In the genomic region with DNA sequence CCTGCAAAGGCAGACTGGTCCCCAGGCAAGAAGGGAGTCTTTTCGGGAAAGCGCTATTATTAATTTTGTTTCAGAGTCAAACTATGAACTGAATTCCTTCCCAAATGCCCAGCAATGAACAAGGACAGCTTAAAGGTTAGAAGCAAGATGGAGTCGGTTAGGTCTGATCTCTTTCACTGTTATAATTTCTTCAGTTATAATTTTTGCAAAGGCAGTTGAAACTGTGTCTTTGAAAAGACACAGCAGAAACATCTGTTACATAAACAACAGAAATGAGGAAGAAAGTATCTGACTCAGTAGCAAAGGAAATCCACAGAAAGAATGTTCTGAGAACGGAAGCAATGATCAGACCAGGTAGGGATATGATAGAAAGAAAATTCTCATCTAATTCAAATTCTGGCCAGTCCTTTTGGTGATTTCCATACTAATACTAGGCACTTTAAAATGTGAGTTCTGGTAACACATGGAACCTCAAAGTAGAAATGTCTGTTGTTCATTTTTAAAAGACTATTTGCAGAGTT, we compare ENCODE assay signal across 1 cellular context.
TF ChIP-seq lines count a peak whose summit lies in the region.

No MANE protein-coding gene starts in this region.

TF ChIP-seq in GM12878, 131 proteins besides CTCF, POLR2A, EP300 and RAD21:
- no peak for TF ChIP-seq CREB1 (IDR thresholded peaks at IDR 0.05; ENCODE audit: low read depth)
- TF ChIP-seq, protein P1, sequence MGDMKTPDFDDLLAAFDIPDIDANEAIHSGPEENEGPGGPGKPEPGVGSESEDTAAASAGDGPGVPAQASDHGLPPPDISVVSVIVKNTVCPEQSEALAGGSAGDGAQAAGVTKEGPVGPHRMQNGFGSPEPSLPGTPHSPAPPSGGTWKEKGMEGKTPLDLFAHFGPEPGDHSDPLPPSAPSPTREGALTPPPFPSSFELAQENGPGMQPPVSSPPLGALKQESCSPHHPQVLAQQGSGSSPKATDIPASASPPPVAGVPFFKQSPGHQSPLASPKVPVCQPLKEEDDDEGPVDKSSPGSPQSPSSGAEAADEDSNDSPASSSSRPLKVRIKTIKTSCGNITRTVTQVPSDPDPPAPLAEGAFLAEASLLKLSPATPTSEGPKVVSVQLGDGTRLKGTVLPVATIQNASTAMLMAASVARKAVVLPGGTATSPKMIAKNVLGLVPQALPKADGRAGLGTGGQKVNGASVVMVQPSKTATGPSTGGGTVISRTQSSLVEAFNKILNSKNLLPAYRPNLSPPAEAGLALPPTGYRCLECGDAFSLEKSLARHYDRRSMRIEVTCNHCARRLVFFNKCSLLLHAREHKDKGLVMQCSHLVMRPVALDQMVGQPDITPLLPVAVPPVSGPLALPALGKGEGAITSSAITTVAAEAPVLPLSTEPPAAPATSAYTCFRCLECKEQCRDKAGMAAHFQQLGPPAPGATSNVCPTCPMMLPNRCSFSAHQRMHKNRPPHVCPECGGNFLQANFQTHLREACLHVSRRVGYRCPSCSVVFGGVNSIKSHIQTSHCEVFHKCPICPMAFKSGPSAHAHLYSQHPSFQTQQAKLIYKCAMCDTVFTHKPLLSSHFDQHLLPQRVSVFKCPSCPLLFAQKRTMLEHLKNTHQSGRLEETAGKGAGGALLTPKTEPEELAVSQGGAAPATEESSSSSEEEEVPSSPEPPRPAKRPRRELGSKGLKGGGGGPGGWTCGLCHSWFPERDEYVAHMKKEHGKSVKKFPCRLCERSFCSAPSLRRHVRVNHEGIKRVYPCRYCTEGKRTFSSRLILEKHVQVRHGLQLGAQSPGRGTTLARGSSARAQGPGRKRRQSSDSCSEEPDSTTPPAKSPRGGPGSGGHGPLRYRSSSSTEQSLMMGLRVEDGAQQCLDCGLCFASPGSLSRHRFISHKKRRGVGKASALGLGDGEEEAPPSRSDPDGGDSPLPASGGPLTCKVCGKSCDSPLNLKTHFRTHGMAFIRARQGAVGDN (IDR thresholded peaks at IDR 0.05), result 0 out of 2 replicates have a peak, but pooled peaks have one; percentile 28
- TF ChIP-seq, protein P2, sequence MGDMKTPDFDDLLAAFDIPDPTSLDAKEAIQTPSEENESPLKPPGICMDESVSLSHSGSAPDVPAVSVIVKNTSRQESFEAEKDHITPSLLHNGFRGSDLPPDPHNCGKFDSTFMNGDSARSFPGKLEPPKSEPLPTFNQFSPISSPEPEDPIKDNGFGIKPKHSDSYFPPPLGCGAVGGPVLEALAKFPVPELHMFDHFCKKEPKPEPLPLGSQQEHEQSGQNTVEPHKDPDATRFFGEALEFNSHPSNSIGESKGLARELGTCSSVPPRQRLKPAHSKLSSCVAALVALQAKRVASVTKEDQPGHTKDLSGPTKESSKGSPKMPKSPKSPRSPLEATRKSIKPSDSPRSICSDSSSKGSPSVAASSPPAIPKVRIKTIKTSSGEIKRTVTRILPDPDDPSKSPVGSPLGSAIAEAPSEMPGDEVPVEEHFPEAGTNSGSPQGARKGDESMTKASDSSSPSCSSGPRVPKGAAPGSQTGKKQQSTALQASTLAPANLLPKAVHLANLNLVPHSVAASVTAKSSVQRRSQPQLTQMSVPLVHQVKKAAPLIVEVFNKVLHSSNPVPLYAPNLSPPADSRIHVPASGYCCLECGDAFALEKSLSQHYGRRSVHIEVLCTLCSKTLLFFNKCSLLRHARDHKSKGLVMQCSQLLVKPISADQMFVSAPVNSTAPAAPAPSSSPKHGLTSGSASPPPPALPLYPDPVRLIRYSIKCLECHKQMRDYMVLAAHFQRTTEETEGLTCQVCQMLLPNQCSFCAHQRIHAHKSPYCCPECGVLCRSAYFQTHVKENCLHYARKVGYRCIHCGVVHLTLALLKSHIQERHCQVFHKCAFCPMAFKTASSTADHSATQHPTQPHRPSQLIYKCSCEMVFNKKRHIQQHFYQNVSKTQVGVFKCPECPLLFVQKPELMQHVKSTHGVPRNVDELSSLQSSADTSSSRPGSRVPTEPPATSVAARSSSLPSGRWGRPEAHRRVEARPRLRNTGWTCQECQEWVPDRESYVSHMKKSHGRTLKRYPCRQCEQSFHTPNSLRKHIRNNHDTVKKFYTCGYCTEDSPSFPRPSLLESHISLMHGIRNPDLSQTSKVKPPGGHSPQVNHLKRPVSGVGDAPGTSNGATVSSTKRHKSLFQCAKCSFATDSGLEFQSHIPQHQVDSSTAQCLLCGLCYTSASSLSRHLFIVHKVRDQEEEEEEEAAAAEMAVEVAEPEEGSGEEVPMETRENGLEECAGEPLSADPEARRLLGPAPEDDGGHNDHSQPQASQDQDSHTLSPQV (IDR thresholded peaks at IDR 0.05), result peak; percentile 74; the same call in 1 of the 2 replicates
